19 cellular contexts compared by ENCODE assay signal in genomic region chr13:43116242-43116641, GRCh38.
A peak's percentile ranks its signal among the peaks of the same experiment; 100 is the strongest.
DNase-seq lines count a peak whose midpoint lies in the region; ATAC-seq and TF ChIP-seq lines count a peak whose summit lies in the region.
"Had no signal": no experiment of that assay in that cellular context is flagged by ENCODE, and none has a peak within 500 bp of the region (broad histone marks: within the 10 kb centered on the region; RNA-seq: fewer than 3 reads in every experiment).

No MANE protein-coding gene starts in this region.

- no peaks in the 10 kb centered on the region for H3K27me3 Mint-ChIP-seq in WTC11 (ENCODE audit: low read depth)

- CTCF ChIA-PET in WTC11 (lab: Charles Lee): interaction anchor here (0.5 to 2.2 kb wide), 12 partner anchors 11 to 690 kb away, joined by 3 to 8 read pairs (median 3); partner anchors contain the start of gene EPSTI1

- H3K4me1 Mint-ChIP-seq in WTC11: peaks cover 8% of the 10 kb centered on the region

- POLR2A ChIA-PET in WTC11 (lab: Charles Lee): no interaction called here

- no peak overlapping the region for H3K4me3 Mint-ChIP-seq in WTC11

- H3K27ac Mint-ChIP-seq in WTC11: no peak overlapping the region

- TF ChIP-seq CTCF in GM12872 (IDR thresholded peaks at IDR 0.05; ENCODE audit: insufficient read depth, low read depth, low read length) (peak; percentile 9; the same call in 1 of the 3 replicates), WTC11 (IDR thresholded peaks at IDR 0.05) (0 out of 2 replicates have a peak, but pooled peaks have one; percentile 27), retinal pigment epithelial cell (conservative IDR thresholded peaks at IDR 0.05; ENCODE audit: low read depth, low read length) (peak; percentile 14)

- H3K36me3 Mint-ChIP-seq in WTC11: no peaks in the 10 kb centered on the region

- H3K4me3 ChIP-seq in retinal pigment epithelial cell (ENCODE audit: low read length): no peak overlapping the region
- H3K4me3 ChIP-seq: breast epithelium, coronary artery had no signal

- H3K9me3 Mint-ChIP-seq in WTC11: no peaks in the 10 kb centered on the region

- ATAC-seq in WTC11 (peak; percentile 72), HG03354 (IDR thresholded peaks at IDR 0.05; ENCODE audit: poor library complexity, severe bottlenecking, unreplicated experiment) (no peak), HG02571 (IDR thresholded peaks at IDR 0.05; ENCODE audit: unreplicated experiment) (no peak)

- DNase-seq in HT-29 (ENCODE audit: low spot score): peak; percentile 15
- DNase-seq in WTC11 (ENCODE audit: low spot score): no peak
- DNase-seq in retinal pigment epithelial cell (ENCODE audit: low read depth): no peak
- no peak for DNase-seq in NCI-H82 treated with DMSO at 0.1 percent for 48 hours (lab: John Stamatoyannopoulos, UW; ENCODE audit: unreplicated experiment)
- DNase-seq: activated CD4-positive, alpha-beta T cell treated with anti-CD3 and anti-CD28 coated beads for 1 hour; activated naive CD4-positive, alpha-beta T cell; activated T-cell treated with anti-CD3 and anti-CD28 coated beads, Interleukin-2, amount 50 U/mL, for 1 hour; kidney glomerular epithelial cell; NCI-H1105; NCI-H524 treated with DMSO at 0.1 percent for 48 hours; nucleus accumbens; SHP77; stimulated activated CD4-positive, alpha-beta T cell treated with anti-CD3 and anti-CD28 coated beads, Interleukin-2, amount 100 ng/mL, for 48 hours; stimulated activated naive CD4-positive, alpha-beta T cell treated with Interleukin-2 at 50 U/mL for 16 hours had no signal

TF ChIP-seq in WTC11, 78 proteins besides CTCF, POLR2A, EP300 and RAD21:
- TF ChIP-seq GRHL2 (CRISPR knock-in tag; IDR thresholded peaks at IDR 0.05; ENCODE audit: insufficient replicate concordance, severe bottlenecking) (no peak), TEAD4 (CRISPR knock-in tag; IDR thresholded peaks at IDR 0.05) (no peak), STAT6 (CRISPR knock-in tag; conservative IDR thresholded peaks at IDR 0.05; ENCODE audit: low read depth) (no peak), ZBTB21 (CRISPR knock-in tag; IDR thresholded peaks at IDR 0.05; ENCODE audit: borderline replicate concordance) (no peak), IRF1 (CRISPR knock-in tag; IDR thresholded peaks at IDR 0.05) (no peak), OVOL2 (CRISPR knock-in tag; IDR thresholded peaks at IDR 0.05; ENCODE audit: borderline replicate concordance) (no peak), ZNF317 (CRISPR knock-in tag; IDR thresholded peaks at IDR 0.05; ENCODE audit: borderline replicate concordance, low read depth) (no peak), PRRX2 (CRISPR knock-in tag; IDR thresholded peaks at IDR 0.05) (no peak)
